In the genomic region with DNA sequence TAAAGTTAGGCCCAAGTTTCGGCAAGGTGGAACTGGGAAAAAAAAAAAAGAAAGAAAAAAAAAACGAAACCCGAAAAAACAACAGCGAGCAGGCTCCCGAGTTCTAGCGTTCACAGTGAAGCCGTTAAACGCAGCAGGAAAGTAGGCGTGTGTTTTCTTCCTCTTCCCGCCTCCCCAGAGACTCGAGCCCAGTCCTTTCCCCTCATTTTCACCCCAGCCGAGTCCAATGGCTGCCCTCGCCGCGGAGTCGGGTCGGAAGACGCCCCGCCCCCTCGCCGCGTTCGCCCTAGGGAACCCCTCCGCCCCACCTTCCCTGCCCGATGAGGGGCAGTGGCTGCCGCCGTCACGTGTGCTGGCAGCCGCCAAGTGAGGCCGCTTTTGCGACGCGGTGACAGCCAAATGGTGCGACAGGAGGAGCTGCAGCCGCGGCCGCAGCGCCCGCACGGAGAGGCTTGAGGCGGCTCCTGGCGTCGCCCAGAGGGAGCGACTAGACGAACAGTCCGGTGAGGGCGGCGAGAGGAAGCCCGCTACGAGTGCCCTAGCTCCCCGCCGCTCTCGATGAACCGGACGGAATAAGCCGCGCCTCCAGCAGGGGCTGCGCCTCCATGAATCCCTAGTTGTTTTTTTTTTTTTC, we compare ENCODE assay signal across 8 cellular contexts. TPM values are rescaled to one million over a fixed set of nuclear protein-coding genes. Genes with fewer than 3 reads are reported as not detected.
DNase-seq lines count a peak whose midpoint lies in the region; ATAC-seq and TF ChIP-seq lines count a peak whose summit lies in the region.

TSS of gene PKN2 (plus strand) at position 426 of the 634 bp plus-strand sequence. CDS start 308 bp downstream, outside the sequence.

- H3K27ac ChIP-seq in temporal lobe (ENCODE audit: low read depth, low read length), result peak within 1 kb of the TSS; percentile 80

- H3K9me3 Mint-ChIP-seq in activated naive CD4-positive, alpha-beta T cell treated with anti-CD3 and anti-CD28 coated beads, Interleukin-2, amount 50 U/mL, for 72 hours, result no peaks in the 10 kb centered on the region

- DNase-seq in NCI-H1092 treated with DMSO at 0.1 percent for 48 hours (lab: John Stamatoyannopoulos, UW), result peak; percentile 96
- DNase-seq in SKM-1 (lab: John Stamatoyannopoulos, UW; ENCODE audit: unreplicated experiment), result peak; percentile 94
- peak; percentile 95 to 97 for DNase-seq in activated naive CD4-positive, alpha-beta T cell treated with anti-CD3 and anti-CD28 coated beads, Interleukin-2, amount 50 U/mL, for 72 hours (ENCODE audit: low spot score in 2 of 2)
- peak; percentile 97 for DNase-seq in globus pallidus (ENCODE audit: low spot score)
- peak; percentile 95 for DNase-seq in occipital lobe (lab: John Stamatoyannopoulos, UW)

- ATAC-seq in HG02623 (IDR thresholded peaks at IDR 0.05; ENCODE audit: unreplicated experiment), result peak; percentile 89
- peak; percentile 95 for ATAC-seq in activated naive CD4-positive, alpha-beta T cell treated with anti-CD3 and anti-CD28 coated beads, Interleukin-2, amount 50 U/mL, for 72 hours

- peak; percentile 93 for TF ChIP-seq POLR2A in GM10847 (IDR thresholded peaks at IDR 0.05; ENCODE audit: extremely low read depth, insufficient read length)

- H3K27ac Mint-ChIP-seq in activated naive CD4-positive, alpha-beta T cell treated with anti-CD3 and anti-CD28 coated beads, Interleukin-2, amount 50 U/mL, for 72 hours, result peak within 1 kb of the TSS; percentile 96 to 99

- H3K36me3 Mint-ChIP-seq in activated naive CD4-positive, alpha-beta T cell treated with anti-CD3 and anti-CD28 coated beads, Interleukin-2, amount 50 U/mL, for 72 hours, result peaks cover 0 to 17% of the 10 kb centered on the region in 2 donors

RNA-seq across cellular contexts. Expression of gene PKN2, which starts in this region (rescaled TPM):
- 10 to 100 TPM; 27.0 to 35.0 TPM for total RNA-seq in activated naive CD4-positive, alpha-beta T cell treated with anti-CD3 and anti-CD28 coated beads, Interleukin-2, amount 50 U/mL, for 72 hours
- 67.4 TPM for total RNA-seq in occipital lobe
- total RNA-seq in temporal lobe, result 64.9 TPM

Comparison
In these comparisons a context has a peak if more than half of its experiments do, and no peak if none do; other contexts are left out.
1. Peak in every context shown above with its lines: DNase-seq, ATAC-seq and H3K27ac ChIP-seq.